In the genomic region with DNA sequence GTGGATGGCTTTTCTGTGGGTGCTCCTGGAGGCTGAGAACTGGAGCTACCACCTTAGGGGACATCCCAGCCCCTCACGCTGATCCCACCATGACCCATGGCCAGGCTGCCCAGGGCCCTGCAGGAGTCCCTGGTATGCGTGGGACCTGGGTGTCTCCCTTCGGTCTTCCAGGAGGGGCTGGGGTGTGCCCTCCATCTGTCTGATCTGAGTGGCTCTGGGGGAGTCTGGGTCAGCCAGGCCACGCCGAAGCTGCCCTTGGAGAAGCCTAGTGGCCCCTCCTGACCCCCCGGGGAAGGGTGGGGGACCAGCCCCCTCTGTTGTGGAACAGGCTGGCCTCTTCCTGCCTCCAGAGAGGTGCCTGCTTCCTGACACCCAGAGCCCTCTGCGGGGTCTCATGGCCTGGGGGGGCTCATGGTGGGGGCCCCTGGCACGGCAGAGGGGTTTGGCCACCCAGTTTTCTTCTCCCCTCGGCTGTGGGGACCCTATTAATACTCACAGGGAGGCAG, we compare ENCODE assay signal across 15 cellular contexts. TPM values are rescaled to one million over a fixed set of nuclear protein-coding genes. Genes with fewer than 3 reads are reported as not detected.
A peak's percentile ranks its signal among the peaks of the same experiment; 100 is the strongest.
DNase-seq lines count a peak whose midpoint lies in the region; ATAC-seq and TF ChIP-seq lines count a peak whose summit lies in the region.
"Had no signal": no experiment of that assay in that cellular context is flagged by ENCODE, and none has a peak within 500 bp of the region (broad histone marks: within the 10 kb centered on the region; RNA-seq: fewer than 3 reads in every experiment).

No MANE protein-coding gene starts in this region.

- RAD21 ChIA-PET in HCT116 (lab: Charles Lee; ENCODE audit: low non-redundant PET in 1 of 2, low total read pairs in 2 of 2, uncharacterized antibody in 2 of 2, unreplicated experiment in 2 of 2), result no interaction called here

- no peak for TF ChIP-seq POLR2A in HCT116 (IDR thresholded peaks at IDR 0.05; ENCODE audit: borderline replicate concordance, extremely low read depth, insufficient read depth, insufficient read length)

- H3K27me3 ChIP-seq in HCT116 (ENCODE audit: insufficient read depth, low read length) (no peaks in the 10 kb centered on the region), layer of hippocampus (ENCODE audit: control insufficient read depth, insufficient read depth, low read length) (no peaks in the 10 kb centered on the region), skeletal muscle satellite cell (ENCODE audit: control insufficient read depth, insufficient read depth, low read length) (no peaks in the 10 kb centered on the region)

- no peaks in the 10 kb centered on the region for H3K27me3 Mint-ChIP-seq in MCF 10A (ENCODE audit: insufficient read depth, unreplicated experiment)
- no peaks in the 10 kb centered on the region for H3K27me3 Mint-ChIP-seq in activated naive CD8-positive, alpha-beta T cell treated with anti-CD3 and anti-CD28 coated beads, Interleukin-2, amount 50 U/mL, for 24 hours
- H3K27me3 Mint-ChIP-seq: activated T-helper 17 cell treated with anti-CD3 and anti-CD28 coated beads, Interleukin-2, amount 50 U/mL, for 72 hours had no signal

- POLR2A ChIA-PET in HCT116 (lab: Charles Lee) (no interaction called here), MCF 10A (lab: Yijun Ruan, JAX) (interaction anchor here (0.6 to 4.7 kb wide), 6 partner anchors 9 to 52 kb away, joined by 3 to 34 read pairs (median 12); partner anchors contain the start of gene BAIAP2)

- peaks cover 100% of the 10 kb centered on the region for H3K79me2 ChIP-seq in HCT116 (ENCODE audit: insufficient read depth, low read length)

- H3K4me2 ChIP-seq in HCT116 (ENCODE audit: low read length) (peak overlapping the region; percentile 72), skeletal muscle satellite cell (ENCODE audit: low read length) (peak overlapping the region; percentile 75)

- H3K4me3 Mint-ChIP-seq in MCF 10A (ENCODE audit: unreplicated experiment), result no peak overlapping the region
- no peak overlapping the region for H3K4me3 Mint-ChIP-seq in activated naive CD8-positive, alpha-beta T cell treated with anti-CD3 and anti-CD28 coated beads, Interleukin-2, amount 50 U/mL, for 24 hours
- H3K4me3 Mint-ChIP-seq: activated T-helper 17 cell treated with anti-CD3 and anti-CD28 coated beads, Interleukin-2, amount 50 U/mL, for 72 hours; stimulated activated memory B cell treated with anti-CD40 and anti-IgM and Interleukin-4, amounts not matched to agents 10 μg/mL and 1 μg/mL and 100 μg/mL, for 72 hours had no signal

- peaks cover 14% of the 10 kb centered on the region; the same call in 1 of the 2 replicates for H4K20me1 ChIP-seq in HCT116 (ENCODE audit: insufficient read depth)

- no peak overlapping the region for H2AFZ ChIP-seq in HCT116 (ENCODE audit: low read depth, low read length, poor library complexity, severe bottlenecking)

- no peaks in the 10 kb centered on the region for H3K9me2 ChIP-seq in HCT116 (ENCODE audit: insufficient read depth)

- H3K9me3 Mint-ChIP-seq in MCF 10A (ENCODE audit: unreplicated experiment), result no peaks in the 10 kb centered on the region
- H3K9me3 Mint-ChIP-seq in activated naive CD8-positive, alpha-beta T cell treated with anti-CD3 and anti-CD28 coated beads, Interleukin-2, amount 50 U/mL, for 24 hours, result no peaks in the 10 kb centered on the region
- H3K9me3 Mint-ChIP-seq: activated T-helper 17 cell treated with anti-CD3 and anti-CD28 coated beads, Interleukin-2, amount 50 U/mL, for 72 hours; stimulated activated memory B cell treated with anti-CD40 and anti-IgM and Interleukin-4, amounts not matched to agents 10 μg/mL and 1 μg/mL and 100 μg/mL, for 72 hours had no signal

- peak overlapping the region; percentile 69 for H3K27ac Mint-ChIP-seq in MCF 10A (ENCODE audit: low read depth, unreplicated experiment)
- no peak overlapping the region for H3K27ac Mint-ChIP-seq in activated naive CD8-positive, alpha-beta T cell treated with anti-CD3 and anti-CD28 coated beads, Interleukin-2, amount 50 U/mL, for 24 hours
- H3K27ac Mint-ChIP-seq: activated T-helper 17 cell treated with anti-CD3 and anti-CD28 coated beads, Interleukin-2, amount 50 U/mL, for 72 hours; stimulated activated memory B cell treated with anti-CD40 and anti-IgM and Interleukin-4, amounts not matched to agents 10 μg/mL and 1 μg/mL and 100 μg/mL, for 72 hours had no signal

- TF ChIP-seq CTCF in HCT116 (IDR thresholded peaks at IDR 0.05 in 2 of 3, conservative IDR thresholded peaks at IDR 0.05 in 1 of 3; ENCODE audit: borderline replicate concordance in 1 of 3, insufficient read depth in 1 of 3, low read depth in 2 of 3, low read length in 2 of 3) (no peak), MCF 10A (IDR thresholded peaks at IDR 0.05; ENCODE audit: unreplicated experiment) (no peak)

- no peak for TF ChIP-seq RAD21 in HCT116 (IDR thresholded peaks at IDR 0.05; ENCODE audit: low read depth)

- H3K4me1 Mint-ChIP-seq in MCF 10A (ENCODE audit: insufficient read depth, unreplicated experiment), result peaks cover 52% of the 10 kb centered on the region
- peaks cover 7% of the 10 kb centered on the region for H3K4me1 Mint-ChIP-seq in activated naive CD8-positive, alpha-beta T cell treated with anti-CD3 and anti-CD28 coated beads, Interleukin-2, amount 50 U/mL, for 24 hours
- H3K4me1 Mint-ChIP-seq: activated T-helper 17 cell treated with anti-CD3 and anti-CD28 coated beads, Interleukin-2, amount 50 U/mL, for 72 hours had no signal

- peak overlapping the region; percentile 94 for H3K27ac ChIP-seq in HCT116 (ENCODE audit: low read depth, low read length)
- peak overlapping the region; percentile 57 for H3K27ac ChIP-seq in layer of hippocampus (ENCODE audit: low read depth, low read length)
- H3K27ac ChIP-seq: HL-60 had no signal

- DNase-seq in HCT116 (ENCODE audit: low read depth, low spot score) (no peak), MCF 10A (ENCODE audit: unreplicated experiment) (no peak), NCI-H2081 treated with DMSO at 0.1 percent for 48 hours (lab: John Stamatoyannopoulos, UW) (no peak), middle frontal gyrus (ENCODE audit: extremely low spot score, low spot score) (no peak), NCI-H187 treated with DMSO at 0.1 percent for 48 hours (lab: John Stamatoyannopoulos, UW) (no peak)
- DNase-seq in activated naive CD8-positive, alpha-beta T cell treated with anti-CD3 and anti-CD28 coated beads, Interleukin-2, amount 50 U/mL, for 24 hours, result no peak
- DNase-seq: GDM1, GOT3, KG1 had no signal

- H3K9me3 ChIP-seq in HCT116 (ENCODE audit: control insufficient read depth in 1 of 2, insufficient read depth in 1 of 2, low read depth in 1 of 2, low read length in 2 of 2) (no peaks in the 10 kb centered on the region), skeletal muscle satellite cell (replicated peaks; ENCODE audit: low read length) (no peaks in the 10 kb centered on the region)
- H3K9me3 ChIP-seq: mucosa of descending colon had no signal

- peaks cover 88 to 100% of the 10 kb centered on the region in 2 experiments for H3K4me1 ChIP-seq in HCT116 (ENCODE audit: control insufficient read depth in 1 of 2, insufficient read depth in 2 of 2, low read length in 2 of 2)
- H3K4me1 ChIP-seq in skeletal muscle satellite cell (ENCODE audit: control insufficient read depth, insufficient read depth, low read length), result peaks cover 28% of the 10 kb centered on the region

- intact Hi-C loops in HCT116 (cut with micrococcal nuclease) (no loop called here), MCF 10A (cut with micrococcal nuclease) (no loop called here)

- no peak for ATAC-seq in HCT116
- no peak for ATAC-seq in activated naive CD8-positive, alpha-beta T cell treated with anti-CD3 and anti-CD28 coated beads, Interleukin-2, amount 50 U/mL, for 24 hours
- ATAC-seq: activated T-helper 17 cell treated with anti-CD3 and anti-CD28 coated beads, Interleukin-2, amount 50 U/mL, for 72 hours; stimulated activated memory B cell treated with anti-CD40 and anti-IgM and Interleukin-4, amounts not matched to agents 10 μg/mL and 1 μg/mL and 100 μg/mL, for 72 hours had no signal

- peak overlapping the region; percentile 71 for H3K9ac ChIP-seq in HCT116 (ENCODE audit: low read length)
- H3K9ac ChIP-seq in skeletal muscle satellite cell (ENCODE audit: low read depth, low read length), result no peak overlapping the region

- CTCF ChIA-PET in HCT116 (lab: Charles Lee) (interaction anchor here (0.5 kb wide), 1 partner anchor 156 kb away, joined by 3 read pairs; no protein-coding TSS in a partner anchor), MCF 10A (lab: Yijun Ruan, JAX) (interaction anchor here (0.5 to 1.8 kb wide), 3 partner anchors 23 to 254 kb away, joined by 3 to 10 read pairs (median 3); no protein-coding TSS in a partner anchor)

- H3K36me3 ChIP-seq in HCT116 (ENCODE audit: control insufficient read depth in 1 of 2, insufficient read depth in 2 of 2, low read length in 2 of 2) (peaks cover 0 to 21% of the 10 kb centered on the region in 2 experiments; a peak in 1 of 4 replicates), skeletal muscle satellite cell (ENCODE audit: insufficient read depth, low read length) (no peaks in the 10 kb centered on the region)

- peaks cover 13% of the 10 kb centered on the region for H3K36me3 Mint-ChIP-seq in MCF 10A (ENCODE audit: insufficient read depth, unreplicated experiment)
- no peaks in the 10 kb centered on the region for H3K36me3 Mint-ChIP-seq in activated naive CD8-positive, alpha-beta T cell treated with anti-CD3 and anti-CD28 coated beads, Interleukin-2, amount 50 U/mL, for 24 hours (ENCODE audit: low read depth)
- H3K36me3 Mint-ChIP-seq: stimulated activated memory B cell treated with anti-CD40 and anti-IgM and Interleukin-4, amounts not matched to agents 10 μg/mL and 1 μg/mL and 100 μg/mL, for 72 hours had no signal

- BruUV-seq in HCT116 (replicated peaks; lab: Mats Ljungman, UMichigan) (no TSS peak), MCF 10A (replicated peaks; lab: Mats Ljungman, UMichigan) (no TSS peak)

- no peak overlapping the region for H3K4me3 ChIP-seq in HCT116 (replicated peaks in 1 of 2; ENCODE audit: low read depth in 1 of 2, low read length in 2 of 2)
- no peak overlapping the region for H3K4me3 ChIP-seq in skeletal muscle satellite cell (ENCODE audit: low read length)
- H3K4me3 ChIP-seq: mucosa of descending colon had no signal

TF ChIP-seq in HCT116, 20 proteins besides CTCF, POLR2A, EP300 and RAD21:
- TF ChIP-seq EZH2 (IDR thresholded peaks at IDR 0.05) (no peak), CEBPB (IDR thresholded peaks at IDR 0.05; ENCODE audit: low read depth) (no peak), ZNF274 (IDR thresholded peaks at IDR 0.05; ENCODE audit: low read depth, low read length) (no peak), TCF7L2 (IDR thresholded peaks at IDR 0.05; ENCODE audit: borderline replicate concordance, extremely low read depth, insufficient read depth, insufficient read length) (no peak), FOSL1 (IDR thresholded peaks at IDR 0.05; ENCODE audit: low read depth) (no peak), SP1 (IDR thresholded peaks at IDR 0.05; ENCODE audit: low read depth) (no peak)

RNA-seq across cellular contexts. Expression of gene BAIAP2, which starts 10.7 kb away (rescaled TPM):
- total RNA-seq in HCT116 (2021; ENCODE audit: unreplicated experiment) (105 TPM), MCF 10A (2022) (46.4 and 67.0 TPM in 2 replicates)
- polyA plus RNA-seq in HCT116 (2012), result 93.4 and 95.1 TPM in 2 replicates
- 25.8 and 35.5 TPM in 2 replicates for total RNA-seq in skeletal muscle satellite cell (2012; rRNA removed)

RNA-seq across cellular contexts. Expression of gene CHMP6, which starts 54.0 kb away (rescaled TPM):
- 22.0 TPM for total RNA-seq in HCT116 (2021; ENCODE audit: unreplicated experiment)
- 14.7 and 15.2 TPM in 2 replicates for polyA plus RNA-seq in HCT116 (2012)
- 19.5 and 22.6 TPM in 2 replicates for total RNA-seq in MCF 10A (2022)
- 17.0 and 18.1 TPM in 2 replicates for total RNA-seq in skeletal muscle satellite cell (2012; rRNA removed)
